In the genomic region with DNA sequence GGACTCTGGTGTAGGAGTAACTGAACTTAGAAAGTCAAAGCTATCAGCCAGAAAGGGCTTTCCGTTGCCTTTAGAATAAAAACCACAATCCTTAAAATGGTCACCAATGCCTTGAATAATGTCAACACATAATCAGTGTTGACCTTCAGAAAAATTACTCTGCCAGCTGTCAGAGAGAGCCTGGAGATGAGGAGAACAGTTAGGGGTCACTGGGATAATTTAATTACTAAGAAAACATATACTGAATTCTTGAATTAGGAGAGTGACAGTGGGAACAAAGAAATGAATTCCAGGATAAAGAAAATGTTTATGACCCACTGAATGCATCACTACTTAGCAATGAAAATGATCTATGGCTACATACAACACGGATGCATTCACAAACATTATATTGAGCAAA, we compare ENCODE assay signal across 13 cellular contexts. TPM values are rescaled to one million over a fixed set of nuclear protein-coding genes. Genes with fewer than 3 reads are reported as not detected.
DNase-seq lines count a peak whose midpoint lies in the region; ATAC-seq and TF ChIP-seq lines count a peak whose summit lies in the region.
"Had no signal": no experiment of that assay in that cellular context is flagged by ENCODE, and none has a peak within 500 bp of the region (broad histone marks: within the 10 kb centered on the region; RNA-seq: fewer than 3 reads in every experiment).

No MANE protein-coding gene starts in this region.

- intact Hi-C loops in right lobe of liver (cut with DNase I) (no loop called here), left lung (cut with DNase I) (no loop called here)

- 89% methylated on average over 2 of the region's 2 CpGs for WGBS in right lobe of liver (ENCODE audit: insufficient coverage, low coverage, low lambda C conversion rate, missing lambda C conversion rate)

- TF ChIP-seq CTCF in DOHH2 (IDR thresholded peaks at IDR 0.05; ENCODE audit: low read depth, low read length, poor library complexity, severe bottlenecking) (no peak), right lobe of liver (IDR thresholded peaks at IDR 0.05) (no peak), MM.1S (IDR thresholded peaks at IDR 0.05; ENCODE audit: low read length) (no peak), left lung (IDR thresholded peaks at IDR 0.05) (no peak)

- no peak for TF ChIP-seq POLR2A in right lobe of liver (IDR thresholded peaks at IDR 0.05)

- no peak overlapping the region for H2AFZ ChIP-seq in MM.1S (ENCODE audit: low read length)

- H3F3A ChIP-seq in DOHH2 (ENCODE audit: control insufficient read depth, insufficient read depth): peaks cover 51% of the 10 kb centered on the region
- no peaks in the 10 kb centered on the region for H3F3A ChIP-seq in MM.1S (ENCODE audit: insufficient read depth, low read length)

- H3K4me1 ChIP-seq in DOHH2 (ENCODE audit: control insufficient read depth, low read length): peaks cover 93% of the 10 kb centered on the region
- peaks cover 0 to 63% (median 21%) of the 10 kb centered on the region in 4 donors for H3K4me1 ChIP-seq in right lobe of liver
- no peaks in the 10 kb centered on the region for H3K4me1 ChIP-seq in MM.1S (ENCODE audit: low read length)
- peaks cover 0 to 9% of the 10 kb centered on the region in 2 donors for H3K4me1 ChIP-seq in left lung

- no peak overlapping the region for H3K9ac ChIP-seq in MM.1S (ENCODE audit: low read length)

- no peaks in the 10 kb centered on the region for H4K20me1 ChIP-seq in DOHH2 (ENCODE audit: control insufficient read depth, insufficient read depth, low read depth, low read length)
- H4K20me1 ChIP-seq in MM.1S (ENCODE audit: insufficient read depth, low read length): no peaks in the 10 kb centered on the region

- no peak for ATAC-seq in right lobe of liver
- ATAC-seq in GM21528 (IDR thresholded peaks at IDR 0.05; ENCODE audit: low FRiP score, unreplicated experiment): no peak
- ATAC-seq in left lung: no peak

- POLR2A ChIA-PET in HEK293T (lab: Yijun Ruan, JAX): no interaction called here

- peak overlapping the region; percentile 64 for H3K4me3 ChIP-seq in DOHH2 (ENCODE audit: low read length)
- H3K4me3 ChIP-seq in right lobe of liver: no peak overlapping the region
- no peak overlapping the region for H3K4me3 ChIP-seq in MM.1S (ENCODE audit: low read length)
- H3K4me3 ChIP-seq in left lung: no peak overlapping the region
- H3K4me3 ChIP-seq: SJCRH30 had no signal

- H3K4me2 ChIP-seq in DOHH2 (ENCODE audit: low read length) (peak overlapping the region; percentile 90), MM.1S (ENCODE audit: low read depth, low read length) (no peak overlapping the region)

- H3K79me2 ChIP-seq in DOHH2 (ENCODE audit: control insufficient read depth, low read length): no peaks in the 10 kb centered on the region
- no peaks in the 10 kb centered on the region for H3K79me2 ChIP-seq in MM.1S (ENCODE audit: low read length)

- CTCF ChIA-PET in HEK293T (lab: Yijun Ruan, JAX): no interaction called here

- H3K9me2 ChIP-seq in DOHH2 (replicated peaks; ENCODE audit: control insufficient read depth, low read length): no peaks in the 10 kb centered on the region
- H3K9me2 ChIP-seq in MM.1S (replicated peaks; ENCODE audit: insufficient read depth, low read length): no peaks in the 10 kb centered on the region

- H3K27me3 ChIP-seq in DOHH2 (ENCODE audit: control insufficient read depth, low read length) (no peaks in the 10 kb centered on the region), right lobe of liver (no peaks in the 10 kb centered on the region), MM.1S (replicated peaks; ENCODE audit: insufficient read depth, low read length) (no peaks in the 10 kb centered on the region), left lung (no peaks in the 10 kb centered on the region)
- H3K27me3 ChIP-seq: SJCRH30 had no signal

- H3K9me3 ChIP-seq in DOHH2 (ENCODE audit: control insufficient read depth, insufficient read depth, low read length) (no peaks in the 10 kb centered on the region), right lobe of liver (no peaks in the 10 kb centered on the region), MM.1S (replicated peaks; ENCODE audit: insufficient read depth, low read length) (no peaks in the 10 kb centered on the region), left lung (no peaks in the 10 kb centered on the region)
- H3K9me3 ChIP-seq: SJCRH30 had no signal

- H3K27ac ChIP-seq in DOHH2 (ENCODE audit: low read depth, low read length) (peak overlapping the region; percentile 90), right lobe of liver (peak overlapping the region in 2 of 3 donors; percentile 75 to 89), MM.1S (ENCODE audit: low read length) (no peak overlapping the region), left lung (no peak overlapping the region)
- H3K27ac ChIP-seq: SJCRH30 had no signal

- DNase-seq in HEK293T (ENCODE audit: extremely low spot score) (no peak), SHP77 treated with DMSO at 0.1 percent for 48 hours (lab: John Stamatoyannopoulos, UW) (peak; percentile 87), right lobe of liver (no peak), DMS153 (lab: John Stamatoyannopoulos, UW) (no peak), MM.1S (no peak), left lung (no peak)
- DNase-seq: CD4-positive, CD25-positive, alpha-beta regulatory T cell; DMS79; GDM1; NCI-H1436 treated with DMSO at 0.1 percent for 48 hours had no signal

- H3K36me3 ChIP-seq in DOHH2 (ENCODE audit: control insufficient read depth, low read length) (no peaks in the 10 kb centered on the region), right lobe of liver (no peaks in the 10 kb centered on the region), MM.1S (replicated peaks; ENCODE audit: insufficient read depth, low read length) (no peaks in the 10 kb centered on the region), left lung (no peaks in the 10 kb centered on the region)
- H3K36me3 ChIP-seq: SJCRH30 had no signal

TF ChIP-seq in HEK293T, 16 proteins besides CTCF, POLR2A, EP300 and RAD21:
- TF ChIP-seq, protein P1, sequence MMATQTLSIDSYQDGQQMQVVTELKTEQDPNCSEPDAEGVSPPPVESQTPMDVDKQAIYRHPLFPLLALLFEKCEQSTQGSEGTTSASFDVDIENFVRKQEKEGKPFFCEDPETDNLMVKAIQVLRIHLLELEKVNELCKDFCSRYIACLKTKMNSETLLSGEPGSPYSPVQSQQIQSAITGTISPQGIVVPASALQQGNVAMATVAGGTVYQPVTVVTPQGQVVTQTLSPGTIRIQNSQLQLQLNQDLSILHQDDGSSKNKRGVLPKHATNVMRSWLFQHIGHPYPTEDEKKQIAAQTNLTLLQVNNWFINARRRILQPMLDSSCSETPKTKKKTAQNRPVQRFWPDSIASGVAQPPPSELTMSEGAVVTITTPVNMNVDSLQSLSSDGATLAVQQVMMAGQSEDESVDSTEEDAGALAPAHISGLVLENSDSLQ (IDR thresholded peaks at IDR 0.05): peak; percentile 51
- TF ChIP-seq NFRKB (IDR thresholded peaks at IDR 0.05): no peak

RNA-seq across cellular contexts. Expression of gene UGP2, which starts 23.4 kb away (rescaled TPM):
- total RNA-seq in right lobe of liver (100 to 1,000 TPM; 276 to 691 (median 425) TPM), left lung (100 to 1,000 TPM; 150 to 165 TPM)

Comparison
In these comparisons a context has a peak if more than half of its experiments do, and no peak if none do; other contexts are left out.
1. H3K27ac ChIP-seq: peak in DOHH2 (single experiment) and right lobe of liver (2 of 3); none in MM.1S (single experiment) and left lung (0 of 2).